Comparison of ENCODE assay signal across 8 cellular contexts in genomic region chr5:472076-472655, GRCh38. TPM values are rescaled to one million over a fixed set of nuclear protein-coding genes. Genes with fewer than 3 reads are reported as not detected.
DNase-seq lines count a peak whose midpoint lies in the region; ATAC-seq and TF ChIP-seq lines count a peak whose summit lies in the region.

No MANE protein-coding gene starts in this region.

- TF ChIP-seq CTCF in VCaP (conservative IDR thresholded peaks at IDR 0.05) (no peak), fibroblast of the aortic adventitia (IDR thresholded peaks at IDR 0.05; ENCODE audit: insufficient read depth, low read length) (no peak), osteoblast (IDR thresholded peaks at IDR 0.05; ENCODE audit: extremely low read depth, low read depth, low read length) (no peak)

- peak; percentile 13 for DNase-seq in fibroblast of the aortic adventitia (ENCODE audit: low read depth)
- DNase-seq in osteoblast (ENCODE audit: insufficient read length, low spot score, missing footprints) = peak; percentile 98
- DNase-seq in NCI-H187 (lab: John Stamatoyannopoulos, UW) = no peak
- DNase-seq in HCEC 1CT = no peak

- no peaks in the 10 kb centered on the region for H3K9me3 ChIP-seq in osteoblast (ENCODE audit: low read depth, low read length)

- H3K27me3 ChIP-seq in ACC112 (ENCODE audit: insufficient read depth, low read length) (peaks cover 11% of the 10 kb centered on the region; the same call in 1 of the 2 replicates), osteoblast (ENCODE audit: insufficient read depth, low read length) (peaks cover 24% of the 10 kb centered on the region)

- peak overlapping the region; percentile 45 for H2AFZ ChIP-seq in ACC112 (ENCODE audit: low read length, unreplicated experiment)
- peak overlapping the region; percentile 47 for H2AFZ ChIP-seq in osteoblast (ENCODE audit: low read length)

- peaks cover 20% of the 10 kb centered on the region for H3K79me2 ChIP-seq in ACC112 (ENCODE audit: control insufficient read depth, insufficient read depth, low read length, unreplicated experiment)
- peaks cover 20% of the 10 kb centered on the region for H3K79me2 ChIP-seq in osteoblast (ENCODE audit: insufficient read depth, low read length)

- peak; percentile 9 for ATAC-seq in GM18867 (IDR thresholded peaks at IDR 0.05; ENCODE audit: unreplicated experiment)
- peak; percentile 7 for ATAC-seq in HG03097 (IDR thresholded peaks at IDR 0.05; ENCODE audit: low FRiP score, unreplicated experiment)

- H3K36me3 ChIP-seq in ACC112 (ENCODE audit: insufficient read depth, low read length) (peaks cover 6% of the 10 kb centered on the region; the same call in 1 of the 2 replicates), osteoblast (ENCODE audit: insufficient read depth, low read length) (peaks cover 17% of the 10 kb centered on the region)

- H3K4me3 ChIP-seq in ACC112 (ENCODE audit: low read depth, low read length) = peak overlapping the region; percentile 95
- peak overlapping the region; percentile 81 for H3K4me3 ChIP-seq in fibroblast of the aortic adventitia (ENCODE audit: low read depth, low read length)
- H3K4me3 ChIP-seq in osteoblast (ENCODE audit: insufficient read depth, low read length) = peak overlapping the region; percentile 83

- H3K4me2 ChIP-seq in osteoblast (ENCODE audit: insufficient read depth, low read length) = peak overlapping the region; percentile 90

- peak overlapping the region; percentile 58; the same call in 1 of the 2 replicates for H3K27ac ChIP-seq in ACC112 (ENCODE audit: low read depth, low read length)
- peak overlapping the region; percentile 82; the same call in 1 of the 2 replicates for H3K27ac ChIP-seq in VCaP
- H3K27ac ChIP-seq in osteoblast (ENCODE audit: low read depth, low read length) = peak overlapping the region; percentile 61

- peaks cover 25% of the 10 kb centered on the region for H4K20me1 ChIP-seq in osteoblast (ENCODE audit: insufficient read depth, low read length)

- H3K4me1 ChIP-seq in ACC112 (ENCODE audit: control insufficient read depth, insufficient read depth, low read length, unreplicated experiment) = peaks cover 8% of the 10 kb centered on the region
- H3K4me1 ChIP-seq in osteoblast (ENCODE audit: insufficient read depth, low read length) = peaks cover 12% of the 10 kb centered on the region

RNA-seq across cellular contexts. Expression of gene EXOC3, which starts 29.2 kb away (rescaled TPM):
- total RNA-seq in fibroblast of the aortic adventitia (ENCODE audit: low replicate concordance) = 30.1 and 39.8 TPM in 2 replicates
- total RNA-seq in osteoblast = 39.8 and 49.2 TPM in 2 replicates

RNA-seq across cellular contexts. Expression of gene SLC9A3, which starts 52.1 kb away (rescaled TPM):
- total RNA-seq in fibroblast of the aortic adventitia (ENCODE audit: low replicate concordance) (0.25 and 1.8 TPM in 2 replicates), osteoblast (1.2 and 1.4 TPM in 2 replicates)

Comparison
In these comparisons a context has a peak if more than half of its experiments do, and no peak if none do; other contexts are left out.
1. DNase-seq: peak in fibroblast of the aortic adventitia (single experiment) and osteoblast (single experiment); none in NCI-H187 (0 of 2) and HCEC 1CT (single experiment).
2. Peak in every context shown above with its lines, with median percentiles within 50 percentile points of each other: H3K27ac ChIP-seq and H3K4me3 ChIP-seq.